Comparison of ENCODE assay signal across 8 cellular contexts in the genomic region with DNA sequence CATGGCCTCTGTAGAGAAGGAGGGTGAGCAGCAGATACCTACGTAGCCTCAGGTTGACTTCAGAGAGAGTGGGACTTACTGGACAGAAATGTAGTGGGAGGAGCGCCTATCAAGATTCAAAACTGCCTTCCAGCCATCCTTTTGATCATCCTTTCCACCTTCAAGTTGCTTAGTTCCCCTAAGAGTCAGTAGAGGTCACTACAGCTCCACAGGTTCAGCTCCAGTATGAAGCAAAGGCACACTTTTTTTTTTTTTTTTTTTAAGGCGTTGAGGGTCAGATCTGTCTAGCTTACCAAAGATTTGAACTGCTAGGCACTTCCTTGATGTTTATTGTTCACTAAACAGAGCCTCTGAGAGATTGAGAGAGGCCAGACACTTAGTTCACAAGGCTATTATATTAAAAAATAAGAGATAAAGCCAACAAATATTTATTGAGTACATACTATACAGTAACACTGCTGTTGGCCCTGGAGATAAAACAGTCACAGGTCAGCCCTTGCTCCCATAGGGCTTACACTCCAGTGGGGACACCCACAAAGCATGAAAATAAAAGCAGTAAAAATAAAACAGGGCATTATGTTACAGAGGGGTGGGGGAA. TPM values are rescaled to one million over a fixed set of nuclear protein-coding genes. Genes with fewer than 3 reads are reported as not detected.
DNase-seq lines count a peak whose midpoint lies in the region; ATAC-seq and TF ChIP-seq lines count a peak whose summit lies in the region.

No MANE protein-coding gene starts in this region.

- WGBS in testis, 2 donors: 52 to 55% methylated on average over 3 of the region's 3 CpGs

- H3K4me1 ChIP-seq in KMS-11 (ENCODE audit: low read depth, poor library complexity, severe bottlenecking): no peaks in the 10 kb centered on the region
- H3K4me1 ChIP-seq in breast epithelium: peaks cover 0 to 5% of the 10 kb centered on the region in 2 donors
- peaks cover 11% of the 10 kb centered on the region for H3K4me1 ChIP-seq in testis

- intact Hi-C loops in breast epithelium (cut with DNase I; ENCODE audit: low total_unique reads) (loop anchor here (10.0 kb wide), 1 partner anchor 48 kb away; no protein-coding TSS in a partner anchor), testis (cut with DNase I; ENCODE audit: low total_unique reads) (loop anchor here (5.0 kb wide), 1 partner anchor 79 kb away; no protein-coding TSS in a partner anchor)

- peak; percentile 26 for DNase-seq in NCI-H2196 (lab: John Stamatoyannopoulos, UW; ENCODE audit: unreplicated experiment)
- DNase-seq in NCI-H2196 treated with DMSO at 0.1 percent for 48 hours (lab: John Stamatoyannopoulos, UW; ENCODE audit: unreplicated experiment): no peak
- peak; percentile 49 to 65 for DNase-seq in SHP77 (lab: John Stamatoyannopoulos, UW)
- no peak for DNase-seq in breast epithelium (ENCODE audit: low spot score in 2 of 2)
- DNase-seq in kidney glomerular epithelial cell (lab: John Stamatoyannopoulos, UW): peak; percentile 58
- peak; percentile 47 for DNase-seq in testis

- ATAC-seq in GM21528 (IDR thresholded peaks at IDR 0.05; ENCODE audit: low FRiP score, unreplicated experiment): no peak

- H3K27ac ChIP-seq in KMS-11 (no peak overlapping the region), breast epithelium (no peak overlapping the region), testis (peak overlapping the region in 1 of 2 donors; percentile 56)

- H3K27me3 ChIP-seq in KMS-11 (ENCODE audit: insufficient read depth, low read depth) (no peaks in the 10 kb centered on the region), breast epithelium (no peaks in the 10 kb centered on the region), testis (no peaks in the 10 kb centered on the region)

- no peak overlapping the region for H3K9ac ChIP-seq in KMS-11

- no peaks in the 10 kb centered on the region for H3K9me3 ChIP-seq in breast epithelium
- H3K9me3 ChIP-seq in testis: no peaks in the 10 kb centered on the region

- H3K79me2 ChIP-seq in KMS-11 (ENCODE audit: insufficient read depth, low read depth): no peaks in the 10 kb centered on the region

- H3K36me3 ChIP-seq in KMS-11 (ENCODE audit: insufficient read depth) (no peaks in the 10 kb centered on the region), breast epithelium (peaks cover 6% of the 10 kb centered on the region), testis (ENCODE audit: low read depth, missing control alignments) (no peaks in the 10 kb centered on the region)

- TF ChIP-seq CTCF in KMS-11 (conservative IDR thresholded peaks at IDR 0.05; ENCODE audit: low read depth, low read length) (peak; percentile 48), breast epithelium (IDR thresholded peaks at IDR 0.05) (peak; percentile 38 to 79 (median 74)), testis (IDR thresholded peaks at IDR 0.05) (peak in 2 of 3 experiments; percentile 42)

- TF ChIP-seq POLR2A in breast epithelium (IDR thresholded peaks at IDR 0.05) (no peak), testis (IDR thresholded peaks at IDR 0.05) (no peak)

- no peaks in the 10 kb centered on the region for H4K20me1 ChIP-seq in KMS-11 (ENCODE audit: insufficient read depth)

- no peak overlapping the region for H2AFZ ChIP-seq in KMS-11 (ENCODE audit: low read depth)

- H3K4me2 ChIP-seq in KMS-11: no peak overlapping the region

- no peak overlapping the region for H3K4me3 ChIP-seq in KMS-11 (IDR thresholded peaks at IDR 0.05; ENCODE audit: insufficient read depth, low read depth, low read length)
- H3K4me3 ChIP-seq in breast epithelium: no peak overlapping the region
- H3K4me3 ChIP-seq in testis: no peak overlapping the region

RNA-seq across cellular contexts. Expression of a gene that starts 3.1 kb away (rescaled TPM):
- 10 to 100 TPM in 1 of 3 donors, 1 to 10 TPM in 2; 4.6 to 19.5 (median 8.6) TPM for total RNA-seq in breast epithelium
- 10 to 100 TPM; 16.2 to 27.9 TPM for total RNA-seq in testis
- 6.5 TPM for polyA plus RNA-seq in testis (ENCODE audit: insufficient read depth, low read depth, low replicate concordance)

RNA-seq across cellular contexts. Expression of a gene that starts 16.6 kb away (rescaled TPM):
- total RNA-seq in breast epithelium (1 to 10 TPM in 2 of 3 donors, under 1 TPM in 1; 0.48 to 1.5 (median 1.3) TPM), testis (1 to 10 TPM; 4.3 to 5.2 TPM)
- polyA plus RNA-seq in testis (ENCODE audit: insufficient read depth, low read depth, low replicate concordance): 3.3 TPM

RNA-seq across cellular contexts. Expression of a gene that starts 18.7 kb away (rescaled TPM):
- 10 to 100 TPM; 24.9 to 38.9 (median 37.7) TPM for total RNA-seq in breast epithelium
- total RNA-seq in testis: 10 to 100 TPM; 76.1 to 96.1 TPM
- 115 TPM for polyA plus RNA-seq in testis (ENCODE audit: insufficient read depth, low read depth, low replicate concordance)

RNA-seq across cellular contexts. Expression of a gene that starts 19.0 kb away (rescaled TPM):
- 10 to 100 TPM; 17.0 to 27.2 (median 23.9) TPM for total RNA-seq in breast epithelium
- 100 to 1,000 TPM in 1 of 2 donors, 10 to 100 TPM in 1; 79.2 to 111 TPM for total RNA-seq in testis
- 153 TPM for polyA plus RNA-seq in testis (ENCODE audit: insufficient read depth, low read depth, low replicate concordance)

RNA-seq across cellular contexts. Expression of a gene that starts 24.4 kb away (rescaled TPM):
- 10 to 100 TPM; 47.5 to 99.0 (median 90.0) TPM for total RNA-seq in breast epithelium
- 100 to 1,000 TPM; 111 to 123 TPM for total RNA-seq in testis
- polyA plus RNA-seq in testis (ENCODE audit: insufficient read depth, low read depth, low replicate concordance): 62.3 TPM

Comparison
In these comparisons a context has a peak if more than half of its experiments do, and no peak if none do; other contexts are left out.
1. DNase-seq: peak in NCI-H2196 (single experiment), SHP77 (2 of 2), kidney glomerular epithelial cell (single experiment) and testis (single experiment); none in NCI-H2196 treated with DMSO at 0.1 percent for 48 hours (single experiment) and breast epithelium (0 of 2).
2. Peak in every context shown above with its lines, with median percentiles within 50 percentile points of each other: CTCF ChIP-seq.